ENCODE assay signal across 8 cellular contexts in the genomic region with DNA sequence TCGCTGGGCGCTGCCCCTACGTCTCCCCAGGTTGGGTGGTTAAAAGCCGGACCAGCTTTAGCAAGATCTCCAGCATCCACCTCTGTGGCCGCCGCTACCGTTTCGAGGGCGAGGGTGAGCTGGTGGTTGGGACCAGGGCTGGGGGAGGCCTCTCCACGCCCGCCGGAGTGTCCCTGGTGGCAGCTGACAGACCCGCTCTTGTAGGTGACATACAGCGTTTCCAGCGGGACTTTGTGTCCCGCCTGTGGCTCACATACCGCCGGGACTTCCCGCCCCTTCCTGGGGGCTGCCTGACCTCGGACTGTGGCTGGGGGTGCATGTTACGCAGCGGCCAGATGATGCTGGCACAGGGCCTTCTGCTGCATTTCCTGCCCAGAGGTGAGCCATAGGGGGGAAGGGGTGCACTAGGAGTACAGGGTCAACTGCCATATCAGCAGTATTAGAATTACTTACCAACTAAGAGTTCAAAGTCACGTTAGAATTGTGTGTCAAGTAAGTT. TPM values are rescaled to one million over a fixed set of nuclear protein-coding genes. Genes with fewer than 3 reads are reported as not detected.
A peak's percentile ranks its signal among the peaks of the same experiment; 100 is the strongest.
DNase-seq lines count a peak whose midpoint lies in the region; ATAC-seq and TF ChIP-seq lines count a peak whose summit lies in the region.

No MANE protein-coding gene starts in this region.

- no peak overlapping the region for H3K9ac ChIP-seq in trophoblast cell (ENCODE audit: low read length)

- peaks cover 24% of the 10 kb centered on the region for H3K79me2 ChIP-seq in DOHH2 (ENCODE audit: control insufficient read depth, low read length)
- peaks cover 6% of the 10 kb centered on the region for H3K79me2 ChIP-seq in trophoblast cell (ENCODE audit: control insufficient read depth, insufficient read depth, low read length, poor library complexity)

- no peak overlapping the region for H3K14ac ChIP-seq in trophoblast cell (ENCODE audit: low read length)

- H3K79me1 ChIP-seq in trophoblast cell (ENCODE audit: low read length) = peaks cover 5% of the 10 kb centered on the region

- H3K27me3 ChIP-seq in DOHH2 (ENCODE audit: control insufficient read depth, low read length) (peaks cover 5% of the 10 kb centered on the region), RWPE2 (ENCODE audit: insufficient read depth, poor library complexity, severe bottlenecking) (no peaks in the 10 kb centered on the region), esophagus muscularis mucosa (no peaks in the 10 kb centered on the region), trophoblast cell (ENCODE audit: insufficient read depth, low read length) (no peaks in the 10 kb centered on the region)

- H3K36me3 ChIP-seq in DOHH2 (ENCODE audit: control insufficient read depth, low read length) (peaks cover 37% of the 10 kb centered on the region), RWPE2 (ENCODE audit: low read depth) (peaks cover 35% of the 10 kb centered on the region), esophagus muscularis mucosa (peaks cover 16 to 40% (median 36%) of the 10 kb centered on the region in 4 donors), trophoblast cell (ENCODE audit: control insufficient read depth in 1 of 2, insufficient read depth in 2 of 2, low read length in 2 of 2) (peaks cover 13 to 16% of the 10 kb centered on the region in 2 experiments)

- H3K27ac ChIP-seq in DOHH2 (ENCODE audit: low read depth, low read length) (0 out of 2 replicates have a peak overlapping the region, but pooled peaks have one; percentile 41), RWPE2 (ENCODE audit: poor library complexity, severe bottlenecking) (peak overlapping the region; percentile 43), esophagus muscularis mucosa (replicated peaks in 1 of 4) (peak overlapping the region; percentile 90 to 95 (median 92)), trophoblast cell (ENCODE audit: low read depth, low read length) (no peak overlapping the region)

- peak overlapping the region; percentile 32 for H4K12ac ChIP-seq in trophoblast cell (ENCODE audit: low read depth, low read length)

- DNase-seq in RWPE2 (ENCODE audit: low spot score) (no peak), esophagus muscularis mucosa (ENCODE audit: extremely low spot score) (no peak), trophoblast cell (no peak), COLO829 (ENCODE audit: low spot score) (no peak)

- peaks cover 4% of the 10 kb centered on the region; the same call in 1 of the 2 replicates for H4K20me1 ChIP-seq in DOHH2 (ENCODE audit: control insufficient read depth, insufficient read depth, low read depth, low read length)

- no peak overlapping the region for H4K8ac ChIP-seq in trophoblast cell (ENCODE audit: low read depth, low read length)

- H2AK5ac ChIP-seq in trophoblast cell (ENCODE audit: low read length) = no peak overlapping the region

- no peak for TF ChIP-seq EP300 in esophagus muscularis mucosa (IDR thresholded peaks at IDR 0.05)

- H3K4me1 ChIP-seq in DOHH2 (ENCODE audit: control insufficient read depth, low read length) (peaks cover 18% of the 10 kb centered on the region), RWPE2 (ENCODE audit: insufficient read depth, poor library complexity, severe bottlenecking) (peaks cover 6% of the 10 kb centered on the region), esophagus muscularis mucosa (peaks cover 19 to 32% (median 27%) of the 10 kb centered on the region in 4 donors), trophoblast cell (ENCODE audit: control insufficient read depth in 1 of 2, insufficient read depth in 2 of 2, low read length in 2 of 2) (peaks cover 4 to 6% of the 10 kb centered on the region in 2 experiments)

- 68% methylated on average over 17 of the region's 23 CpGs for WGBS in esophagus muscularis mucosa
- WGBS in trophoblast cell (ENCODE audit: extremely low coverage, insufficient coverage, insufficient read length) = no CpG with 5 or more reads among the region's 23 CpGs

- no peak for TF ChIP-seq POLR2A in esophagus muscularis mucosa (IDR thresholded peaks at IDR 0.05; ENCODE audit: low read depth)

- H3K9me2 ChIP-seq in DOHH2 (replicated peaks; ENCODE audit: control insufficient read depth, low read length) = no peaks in the 10 kb centered on the region

- H2BK5ac ChIP-seq in trophoblast cell (ENCODE audit: low read depth, low read length, poor library complexity) = no peak overlapping the region

- H3K23ac ChIP-seq in trophoblast cell (ENCODE audit: low read length) = no peak overlapping the region

- TF ChIP-seq CTCF in DOHH2 (IDR thresholded peaks at IDR 0.05; ENCODE audit: low read depth, low read length, poor library complexity, severe bottlenecking) (no peak), RWPE2 (IDR thresholded peaks at IDR 0.05; ENCODE audit: poor library complexity, severe bottlenecking) (no peak), esophagus muscularis mucosa (IDR thresholded peaks at IDR 0.05) (no peak)

- peaks cover 11% of the 10 kb centered on the region for H3F3A ChIP-seq in DOHH2 (ENCODE audit: control insufficient read depth, insufficient read depth)

- no peak overlapping the region for H2BK12ac ChIP-seq in trophoblast cell (ENCODE audit: low read length)

- H3K4me3 ChIP-seq in DOHH2 (ENCODE audit: low read length) = peak overlapping the region; percentile 96
- peak overlapping the region; percentile 95 for H3K4me3 ChIP-seq in RWPE2 (ENCODE audit: severe bottlenecking)
- peak overlapping the region; percentile 89 to 100 (median 97) for H3K4me3 ChIP-seq in esophagus muscularis mucosa
- H3K4me3 ChIP-seq in trophoblast cell (ENCODE audit: low read depth, low read length) = peak overlapping the region; percentile 82

- intact Hi-C loops in esophagus muscularis mucosa (cut with DNase I) = no loop called here

- H3K4me2 ChIP-seq in DOHH2 (ENCODE audit: low read length) (peak overlapping the region; percentile 96), trophoblast cell (ENCODE audit: low read length) (peak overlapping the region; percentile 13)

- ATAC-seq in RWPE2 (ENCODE audit: low read depth) (no peak), GM21367 (IDR thresholded peaks at IDR 0.05; ENCODE audit: unreplicated experiment) (no peak), GM18858 (IDR thresholded peaks at IDR 0.05; ENCODE audit: unreplicated experiment) (no peak), GM19455 (IDR thresholded peaks at IDR 0.05; ENCODE audit: unreplicated experiment) (no peak)

- H2BK120ac ChIP-seq in trophoblast cell (ENCODE audit: insufficient read depth, low read length, poor library complexity) = no peak overlapping the region

- no peak overlapping the region for H3K18ac ChIP-seq in trophoblast cell (ENCODE audit: low read length)

- peak overlapping the region; percentile 97 for H2AFZ ChIP-seq in trophoblast cell (ENCODE audit: insufficient read depth, low read length, poor library complexity)

- H3K9me3 ChIP-seq in DOHH2 (ENCODE audit: control insufficient read depth, insufficient read depth, low read length) = no peaks in the 10 kb centered on the region
- no peaks in the 10 kb centered on the region for H3K9me3 ChIP-seq in RWPE2 (ENCODE audit: severe bottlenecking)
- no peaks in the 10 kb centered on the region for H3K9me3 ChIP-seq in esophagus muscularis mucosa
- H3K9me3 ChIP-seq in trophoblast cell (ENCODE audit: insufficient read depth, low read depth, low read length) = no peaks in the 10 kb centered on the region

- H4K91ac ChIP-seq in trophoblast cell (ENCODE audit: low read depth, low read length) = no peak overlapping the region

- H3K4ac ChIP-seq in trophoblast cell (ENCODE audit: low read depth, low read length) = no peak overlapping the region

RNA-seq across cellular contexts. Expression of a gene that starts 1.1 kb away (rescaled TPM):
- total RNA-seq in esophagus muscularis mucosa = 10 to 100 TPM; 18.2 to 44.1 (median 29.7) TPM
- 14.1 and 14.7 TPM in 2 replicates for polyA plus RNA-seq in trophoblast cell (2013)

RNA-seq across cellular contexts. Expression of a gene that starts 21.0 kb away (rescaled TPM):
- total RNA-seq in esophagus muscularis mucosa = 10 to 100 TPM; 13.7 to 23.9 (median 16.0) TPM
- 12.3 and 12.6 TPM in 2 replicates for polyA plus RNA-seq in trophoblast cell (2013)

RNA-seq across cellular contexts. Expression of a gene that starts 24.0 kb away (rescaled TPM):
- total RNA-seq in esophagus muscularis mucosa = 10 to 100 TPM; 11.2 to 30.0 (median 18.3) TPM
- polyA plus RNA-seq in trophoblast cell (2013) = 2.6 and 2.7 TPM in 2 replicates

RNA-seq across cellular contexts. Expression of a gene that starts 27.6 kb away (rescaled TPM):
- total RNA-seq in esophagus muscularis mucosa = not detected
- 1.2 and 1.3 TPM in 2 replicates for polyA plus RNA-seq in trophoblast cell (2013)

RNA-seq across cellular contexts. Expression of a gene that starts 41.6 kb away (rescaled TPM):
- total RNA-seq in esophagus muscularis mucosa = 10 to 100 TPM; 51.9 to 94.5 (median 80.6) TPM
- 29.2 and 29.6 TPM in 2 replicates for polyA plus RNA-seq in trophoblast cell (2013)
